In genomic region chr20:48737463-48738093, GRCh38 we compare ENCODE assay signal across 2 cellular contexts.
TF ChIP-seq lines count a peak whose summit lies in the region.

No MANE protein-coding gene starts in this region.

TF ChIP-seq in IMR-90, 13 proteins besides CTCF, POLR2A, EP300 and RAD21 (continued from another document):
- no peak for TF ChIP-seq MAZ (IDR thresholded peaks at IDR 0.05; ENCODE audit: borderline replicate concordance, low read depth, low read length)

TF ChIP-seq in K562, 482 proteins besides CTCF, POLR2A, EP300 and RAD21 (continued from another document):
- peak; percentile 78 for TF ChIP-seq USF2 (CRISPR knock-in tag; IDR thresholded peaks at IDR 0.05)
- no peak for TF ChIP-seq CUX1 (CRISPR knock-in tag; IDR thresholded peaks at IDR 0.05)
- no peak for TF ChIP-seq FOS (IDR thresholded peaks at IDR 0.05; ENCODE audit: extremely low read depth, insufficient read length)
- no peak for TF ChIP-seq GABPB1 (CRISPR knock-in tag; IDR thresholded peaks at IDR 0.05)
- TF ChIP-seq CBX3 (IDR thresholded peaks at IDR 0.05; ENCODE audit: borderline replicate concordance in 1 of 2, low read length in 2 of 2), result no peak
- no peak for TF ChIP-seq POLR2AphosphoS5 (IDR thresholded peaks at IDR 0.05; ENCODE audit: control insufficient read depth, insufficient read depth, low read depth, low read length)
- TF ChIP-seq KLF10 (CRISPR knock-in tag; IDR thresholded peaks at IDR 0.05), result no peak
- no peak for TF ChIP-seq GTF3C2 (IDR thresholded peaks at IDR 0.05; ENCODE audit: borderline replicate concordance, extremely low read depth, insufficient read length)
- no peak for TF ChIP-seq HNRNPH1 (optimal IDR thresholded peaks at IDR 0.05; ENCODE audit: low read depth, low read length)
- peak; percentile 8 for TF ChIP-seq NFYB (IDR thresholded peaks at IDR 0.05; ENCODE audit: extremely low read depth, insufficient read length)
- no peak for TF ChIP-seq KLF13 (tag; IDR thresholded peaks at IDR 0.05; ENCODE audit: borderline replicate concordance, low read depth)
- TF ChIP-seq PRMT5 (CRISPR knock-in tag; IDR thresholded peaks at IDR 0.05), result no peak
- TF ChIP-seq TAF9B (IDR thresholded peaks at IDR 0.05; ENCODE audit: partially characterized antibody), result no peak
- no peak for TF ChIP-seq ZNF766 (CRISPR knock-in tag; conservative IDR thresholded peaks at IDR 0.05)
- peak; percentile 83 for TF ChIP-seq RAD51 (IDR thresholded peaks at IDR 0.05; ENCODE audit: borderline replicate concordance, low read depth)
- TF ChIP-seq ZMIZ1 (IDR thresholded peaks at IDR 0.05; ENCODE audit: low read depth in 2 of 2, low read length in 2 of 2), result no peak
- no peak for TF ChIP-seq TARDBP (IDR thresholded peaks at IDR 0.05)
- TF ChIP-seq USF1 (CRISPR knock-in tag; IDR thresholded peaks at IDR 0.05), result peak; percentile 65
- TF ChIP-seq CBFA2T2 (conservative IDR thresholded peaks at IDR 0.05), result peak; percentile 23; the same call in 1 of the 2 replicates
- TF ChIP-seq TBL1XR1 (IDR thresholded peaks at IDR 0.05; ENCODE audit: low read length in 2 of 2), result no peak
- no peak for TF ChIP-seq ARID2 (IDR thresholded peaks at IDR 0.05)
- TF ChIP-seq RREB1 (CRISPR knock-in tag; IDR thresholded peaks at IDR 0.05), result no peak
- no peak for TF ChIP-seq ZNF512 (tag; IDR thresholded peaks at IDR 0.05)
